22 cellular contexts compared by ENCODE assay signal in the genomic region with DNA sequence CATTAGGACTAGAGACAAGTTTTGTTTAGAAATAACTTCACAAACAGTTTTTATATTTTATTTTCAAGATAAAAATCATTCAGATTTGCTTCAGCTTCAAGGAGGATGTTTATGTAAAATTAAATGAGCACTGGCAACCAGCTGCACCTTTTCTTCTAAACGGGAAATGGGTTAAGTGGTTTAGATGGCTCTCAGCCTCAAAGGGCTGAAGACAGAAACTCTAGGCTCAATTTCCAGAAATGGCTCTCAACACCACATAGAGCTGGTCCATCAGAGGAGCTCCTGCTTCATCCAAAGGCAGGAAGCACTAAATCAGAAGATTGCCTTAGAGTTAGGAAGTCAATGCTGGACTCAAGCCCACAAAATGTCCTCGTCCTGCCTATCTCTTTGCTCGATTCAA.
"Had no signal": no experiment of that assay in that cellular context is flagged by ENCODE, and none has a peak within 500 bp of the region (broad histone marks: within the 10 kb centered on the region; RNA-seq: fewer than 3 reads in every experiment).

No MANE protein-coding gene starts in this region.

- H3K4me3 ChIP-seq: breast epithelium, colonic mucosa, dorsolateral prefrontal cortex, left lung, testis, vagina had no signal

- ATAC-seq: activated T-cell treated with anti-CD3 and anti-CD28 coated beads, Interleukin-2, amount 50 U/mL, for 4 hours; effector memory CD8-positive, alpha-beta T cell; esophagus mucosa; left lung; natural killer cell treated with Interleukin-12 subunit alpha and Interleukin-12 subunit beta and Interleukin-15 and Interleukin-18, amount 100 ng/mL, for 72 hours; WTC11 had no signal

- H3K4me1 Mint-ChIP-seq: WTC11 had no signal

- H3K4me3 Mint-ChIP-seq: activated T-cell treated with anti-CD3 and anti-CD28 coated beads, Interleukin-2, amount 50 U/mL, for 4 hours; mesothelial cell of epicardium; natural killer cell treated with Interleukin-12 subunit alpha and Interleukin-12 subunit beta and Interleukin-15 and Interleukin-18, amount 100 ng/mL, for 72 hours; type B pancreatic cell; WTC11 had no signal

- H3K27ac Mint-ChIP-seq: mesothelial cell of epicardium; natural killer cell treated with Interleukin-12 subunit alpha and Interleukin-12 subunit beta and Interleukin-15 and Interleukin-18, amount 100 ng/mL, for 72 hours; progenitor cell of endocrine pancreas; type B pancreatic cell; WTC11 had no signal

- H3K36me3 Mint-ChIP-seq: natural killer cell treated with Interleukin-12 subunit alpha and Interleukin-12 subunit beta and Interleukin-15 and Interleukin-18, amount 100 ng/mL, for 72 hours; type B pancreatic cell had no signal

- DNase-seq: activated CD4-positive, alpha-beta T cell treated with anti-CD3 and anti-CD28 coated beads for 4 hours; activated CD8-positive, alpha-beta memory T cell treated with anti-CD3 and anti-CD28 coated beads, Interleukin-2, amount 50 U/mL, for 48 hours; activated naive CD4-positive, alpha-beta T cell treated with anti-CD3 and anti-CD28 coated beads, Interleukin-2, amount 50 U/mL, for 16 hours; activated T-cell treated with anti-CD3 and anti-CD28 coated beads, Interleukin-2, amount 50 U/mL, for 4 hours; amniotic stem cell; colonic mucosa; dorsolateral prefrontal cortex; effector memory CD8-positive, alpha-beta T cell; hippocampal formation; kidney glomerular epithelial cell; left lung; stimulated activated CD4-positive, alpha-beta T cell treated with anti-CD3 and anti-CD28 coated beads, Interleukin-2, amount 100 ng/mL, for 48 hours; T1000; testis had no signal

- H3K27me3 Mint-ChIP-seq: progenitor cell of endocrine pancreas, type B pancreatic cell had no signal

- H3K9me3 Mint-ChIP-seq: effector memory CD8-positive, alpha-beta T cell; natural killer cell treated with Interleukin-12 subunit alpha and Interleukin-12 subunit beta and Interleukin-15 and Interleukin-18, amount 100 ng/mL, for 72 hours had no signal
